22 cellular contexts compared by ENCODE assay signal in the genomic region with DNA sequence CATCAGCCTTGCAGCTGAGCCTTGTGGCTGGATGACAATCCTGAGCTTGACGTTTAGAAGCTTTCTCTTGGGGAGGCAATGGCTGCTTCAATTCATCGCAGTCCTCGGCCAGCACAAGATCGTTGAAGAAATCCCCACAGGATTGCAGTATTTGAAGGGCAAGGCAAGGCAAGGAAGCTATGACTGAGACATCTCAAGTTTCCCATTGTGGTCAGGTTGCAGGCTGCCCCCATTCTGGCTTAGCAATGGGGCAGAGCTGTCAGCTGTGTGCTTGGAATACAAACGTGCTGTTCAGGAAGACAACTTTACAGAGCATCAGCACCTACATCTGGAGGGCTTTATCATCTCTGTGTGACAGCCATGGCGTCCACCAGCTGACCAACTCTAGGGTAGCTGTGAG.
A peak's percentile ranks its signal among the peaks of the same experiment; 100 is the strongest.
DNase-seq lines count a peak whose midpoint lies in the region; ATAC-seq and TF ChIP-seq lines count a peak whose summit lies in the region.
"Had no signal": no experiment of that assay in that cellular context is flagged by ENCODE, and none has a peak within 500 bp of the region (broad histone marks: within the 10 kb centered on the region; RNA-seq: fewer than 3 reads in every experiment).

No MANE protein-coding gene starts in this region.

- H3K36me3 ChIP-seq in endodermal cell (ENCODE audit: control insufficient read depth, insufficient read depth, low read length) (no peaks in the 10 kb centered on the region), osteoblast (ENCODE audit: insufficient read depth, low read length) (no peaks in the 10 kb centered on the region), MG63 (no peaks in the 10 kb centered on the region)
- H3K36me3 ChIP-seq: BLaER1, cardiac muscle cell had no signal

- H3K27me3 ChIP-seq in endodermal cell (ENCODE audit: control insufficient read depth, insufficient read depth, low read length, poor library complexity, severe bottlenecking) (no peaks in the 10 kb centered on the region), osteoblast (ENCODE audit: insufficient read depth, low read length) (no peaks in the 10 kb centered on the region), MG63 (no peaks in the 10 kb centered on the region)
- H3K27me3 ChIP-seq: BLaER1, cardiac muscle cell had no signal

- H3K4me2 ChIP-seq in osteoblast (ENCODE audit: insufficient read depth, low read length) = peak overlapping the region; percentile 64
- H3K4me2 ChIP-seq: BLaER1 had no signal

- peak; percentile 68 for DNase-seq in NCI-H2107 treated with DMSO at 0.1 percent for 48 hours (lab: John Stamatoyannopoulos, UW; ENCODE audit: unreplicated experiment)
- no peak for DNase-seq in NCI-H2107 (lab: John Stamatoyannopoulos, UW)
- DNase-seq in endodermal cell = no peak
- peak; percentile 71 for DNase-seq in osteoblast (ENCODE audit: insufficient read length, low spot score, missing footprints)
- no peak for DNase-seq in MG63
- DNase-seq in NCI-H774 (lab: John Stamatoyannopoulos, UW) = no peak
- DNase-seq in hepatic stellate cell (ENCODE audit: low spot score) = no peak
- DNase-seq: activated CD4-positive, alpha-beta T cell treated with anti-CD3 and anti-CD28 coated beads, Interleukin-2, amount 50 U/mL, for 48 hours; activated T-cell treated with anti-CD3 and anti-CD28 coated beads, Interleukin-2, amount 50 U/mL, for 24 hours; effector CD8-positive, alpha-beta T cell; Karpas-422; kidney glomerular epithelial cell; NCI-H1417 treated with DMSO at 0.1 percent for 48 hours; NK-92 treated with Interleukin-12 subunit alpha and Interleukin-12 subunit beta, amount 100 ng/mL, for 24 hours; small intestine; SW 1271 had no signal

- H3K9ac ChIP-seq in endodermal cell (ENCODE audit: extremely low read depth, low read length, poor library complexity, severe bottlenecking) = no peak overlapping the region
- H3K9ac ChIP-seq: BLaER1 had no signal

- TF ChIP-seq CTCF in endodermal cell (conservative IDR thresholded peaks at IDR 0.05) (no peak), osteoblast (IDR thresholded peaks at IDR 0.05; ENCODE audit: extremely low read depth, low read depth, low read length) (no peak)

- H3K79me2 ChIP-seq in osteoblast (ENCODE audit: insufficient read depth, low read length) = no peaks in the 10 kb centered on the region

- WGBS in endodermal cell (ENCODE audit: insufficient coverage in 1 of 2, insufficient read length in 1 of 2), 2 experiments = 67 to 74% methylated on average over 5 to 6 of the region's 6 CpGs

- peak overlapping the region; percentile 72 for H2AFZ ChIP-seq in osteoblast (ENCODE audit: low read length)

- H3K27ac ChIP-seq in endodermal cell (ENCODE audit: low read depth, low read length) (peak overlapping the region; percentile 14), osteoblast (ENCODE audit: low read depth, low read length) (peak overlapping the region; percentile 24)
- H3K27ac ChIP-seq: 22Rv1, BLaER1, cardiac muscle cell, RWPE1 had no signal

- no peak overlapping the region for H3K4me3 ChIP-seq in endodermal cell (ENCODE audit: low read length)
- no peak overlapping the region for H3K4me3 ChIP-seq in osteoblast (ENCODE audit: insufficient read depth, low read length)
- H3K4me3 ChIP-seq in MG63 = no peak overlapping the region
- H3K4me3 ChIP-seq: BLaER1, cardiac muscle cell had no signal

- no peaks in the 10 kb centered on the region for H3K9me3 ChIP-seq in endodermal cell (ENCODE audit: control insufficient read depth, low read length)
- H3K9me3 ChIP-seq in osteoblast (ENCODE audit: low read depth, low read length) = no peaks in the 10 kb centered on the region
- H3K9me3 ChIP-seq in MG63 = no peaks in the 10 kb centered on the region

- no peak overlapping the region for H3K4me3 Mint-ChIP-seq in endodermal cell
- H3K4me3 Mint-ChIP-seq: activated naive CD8-positive, alpha-beta T cell; activated T-cell treated with anti-CD3 and anti-CD28 coated beads, Interleukin-2, amount 50 U/mL, for 24 hours had no signal

- H3K4me1 ChIP-seq in endodermal cell (ENCODE audit: control insufficient read depth, insufficient read depth, low read length) = peaks cover 3% of the 10 kb centered on the region
- H3K4me1 ChIP-seq in osteoblast (ENCODE audit: insufficient read depth, low read length) = peaks cover 25% of the 10 kb centered on the region
- H3K4me1 ChIP-seq: BLaER1 had no signal

- H3K27ac Mint-ChIP-seq in endodermal cell = no peak overlapping the region
- H3K27ac Mint-ChIP-seq: activated naive CD8-positive, alpha-beta T cell; activated T-cell treated with anti-CD3 and anti-CD28 coated beads, Interleukin-2, amount 50 U/mL, for 24 hours had no signal

- H3K9me3 Mint-ChIP-seq in endodermal cell = peaks cover 9% of the 10 kb centered on the region
- H3K9me3 Mint-ChIP-seq: activated T-cell treated with anti-CD3 and anti-CD28 coated beads, Interleukin-2, amount 50 U/mL, for 24 hours had no signal

- peaks cover 10% of the 10 kb centered on the region for H3K4me1 Mint-ChIP-seq in endodermal cell

- H3K36me3 Mint-ChIP-seq in endodermal cell (ENCODE audit: low read depth) = no peaks in the 10 kb centered on the region
- H3K36me3 Mint-ChIP-seq: activated naive CD8-positive, alpha-beta T cell had no signal

- no peaks in the 10 kb centered on the region for H3K27me3 Mint-ChIP-seq in endodermal cell (ENCODE audit: insufficient read depth)
- H3K27me3 Mint-ChIP-seq: activated naive CD8-positive, alpha-beta T cell; activated T-cell treated with anti-CD3 and anti-CD28 coated beads, Interleukin-2, amount 50 U/mL, for 24 hours had no signal

- ATAC-seq in HG02763 (IDR thresholded peaks at IDR 0.05; ENCODE audit: unreplicated experiment) = no peak

- H4K20me1 ChIP-seq in osteoblast (ENCODE audit: insufficient read depth, low read length) = no peaks in the 10 kb centered on the region
- H4K20me1 ChIP-seq: BLaER1 had no signal

Comparison
In these comparisons a context has a peak if more than half of its experiments do, and no peak if none do; other contexts are left out.
1. DNase-seq: peak in NCI-H2107 treated with DMSO at 0.1 percent for 48 hours (single experiment) and osteoblast (single experiment); none in NCI-H2107 (single experiment), endodermal cell (single experiment), MG63 (single experiment), NCI-H774 (single experiment) and hepatic stellate cell (single experiment).